ENCODE assay signal across 32 cellular contexts in the genomic region with DNA sequence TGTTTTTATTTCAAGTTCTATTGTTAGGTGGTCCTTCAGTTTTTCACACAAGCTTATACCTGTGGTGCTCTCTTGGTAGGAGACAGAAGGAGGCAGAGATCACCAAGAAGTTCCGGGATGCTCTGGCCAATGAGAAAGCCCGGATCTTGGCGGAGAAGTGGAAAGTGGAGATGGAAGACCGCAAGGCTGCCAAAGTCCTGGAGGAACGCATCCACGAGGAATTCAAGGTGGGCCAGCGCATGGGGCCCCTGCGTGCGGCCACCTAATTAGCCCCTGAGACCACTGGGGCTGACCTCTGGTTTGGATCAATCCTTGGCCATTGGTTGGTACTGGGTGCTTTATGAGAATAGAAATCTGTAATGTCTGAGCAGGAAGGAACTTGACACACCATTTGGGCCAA. TPM values are rescaled to one million over a fixed set of nuclear protein-coding genes. Genes with fewer than 3 reads are reported as not detected.
"Had no signal": no experiment of that assay in that cellular context is flagged by ENCODE, and none has a peak within 500 bp of the region (broad histone marks: within the 10 kb centered on the region; RNA-seq: fewer than 3 reads in every experiment).

No MANE protein-coding gene starts in this region.

- DNase-seq: activated CD4-positive, alpha-beta memory T cell treated with anti-CD3 and anti-CD28 coated beads for 36 hours; activated CD4-positive, alpha-beta T cell treated with anti-CD3 and anti-CD28 coated beads for 36 hours; activated CD4-positive, alpha-beta T cell treated with anti-CD3 and anti-CD28 coated beads, Interleukin-2, amount 10 ng/mL, durations not matched to agents 24 days and 14 days; activated CD4-positive, CD25-positive, alpha-beta regulatory T cell; activated CD4-positive, CD25-positive, alpha-beta regulatory T cell treated with anti-CD3 and anti-CD28 coated beads, Interleukin-2, amount 50 U/mL, for 72 hours; activated CD8-positive, alpha-beta memory T cell treated with anti-CD3 and anti-CD28 coated beads for 24 hours; activated effector memory CD4-positive, alpha-beta T cell treated with Interleukin-2 at 50 U/mL for 16 hours; activated gamma-delta T cell treated with Interleukin-2 at 50 U/mL for 16 hours; activated naive CD4-positive, alpha-beta T cell treated with anti-CD3 and anti-CD28 coated beads, Interleukin-2, amount 50 U/mL, for 16 hours; activated naive CD4-positive, alpha-beta T cell treated with Interleukin-2 at 50 U/mL for 16 hours; activated T-cell treated with anti-CD3 and anti-CD28 coated beads, Interleukin-2, amount 50 U/mL, for 4 hours; amniotic stem cell; anterior cingulate cortex; brain microvascular endothelial cell; cortex of kidney; dermis blood vessel endothelial cell; effector CD4-positive, alpha-beta T cell; effector memory CD8-positive, alpha-beta T cell; erythroblast; esophagus squamous epithelium; foreskin melanocyte; T-helper 1 cell; T-helper 17 cell; T1000 had no signal

- H3K27me3 Mint-ChIP-seq: activated CD4-positive, alpha-beta T cell treated with anti-CD3 and anti-CD28 coated beads for 36 hours had no signal

- H3K4me3 Mint-ChIP-seq: activated CD4-positive, alpha-beta memory T cell treated with anti-CD3 and anti-CD28 coated beads for 36 hours; activated CD4-positive, alpha-beta T cell treated with anti-CD3 and anti-CD28 coated beads for 36 hours; activated CD4-positive, alpha-beta T cell treated with anti-CD3 and anti-CD28 coated beads, Interleukin-2, amount 10 ng/mL, durations not matched to agents 24 days and 14 days; activated naive CD8-positive, alpha-beta T cell; activated T-cell treated with anti-CD3 and anti-CD28 coated beads, Interleukin-2, amount 50 U/mL, for 4 hours; activated T-helper 17 cell treated with anti-CD3 and anti-CD28 coated beads, Interleukin-2, amount 50 U/mL, for 72 hours; central memory CD8-positive, alpha-beta T cell; effector memory CD8-positive, alpha-beta T cell; T-helper 17 cell; T-helper 2 cell treated with Interferon-gamma antibody and Interleukin-4, amounts not matched to agents 5 μg/mL and 100 μg/mL, for 36 hours had no signal

- H3K36me3 Mint-ChIP-seq: activated CD4-positive, alpha-beta memory T cell treated with anti-CD3 and anti-CD28 coated beads for 36 hours; activated naive CD8-positive, alpha-beta T cell had no signal

- H3K9me3 Mint-ChIP-seq: activated CD4-positive, alpha-beta memory T cell treated with anti-CD3 and anti-CD28 coated beads for 36 hours; activated CD4-positive, alpha-beta T cell treated with anti-CD3 and anti-CD28 coated beads, Interleukin-2, amount 10 ng/mL, durations not matched to agents 24 days and 14 days; activated T-cell treated with anti-CD3 and anti-CD28 coated beads, Interleukin-2, amount 50 U/mL, for 4 hours; activated T-helper 17 cell treated with anti-CD3 and anti-CD28 coated beads, Interleukin-2, amount 50 U/mL, for 72 hours; central memory CD8-positive, alpha-beta T cell; effector memory CD8-positive, alpha-beta T cell; T-helper 2 cell treated with Interferon-gamma antibody and Interleukin-4, amounts not matched to agents 5 μg/mL and 100 μg/mL, for 36 hours had no signal

- ATAC-seq: activated CD4-positive, alpha-beta T cell treated with anti-CD3 and anti-CD28 coated beads for 36 hours; activated T-cell treated with anti-CD3 and anti-CD28 coated beads, Interleukin-2, amount 50 U/mL, for 4 hours; activated T-helper 17 cell treated with anti-CD3 and anti-CD28 coated beads, Interleukin-2, amount 50 U/mL, for 72 hours; effector memory CD8-positive, alpha-beta T cell; gastroesophageal sphincter; T-helper 17 cell had no signal

- H3K4me1 Mint-ChIP-seq: activated CD4-positive, alpha-beta T cell treated with anti-CD3 and anti-CD28 coated beads for 36 hours; activated CD4-positive, alpha-beta T cell treated with anti-CD3 and anti-CD28 coated beads, Interleukin-2, amount 10 ng/mL, durations not matched to agents 24 days and 14 days; activated T-helper 17 cell treated with anti-CD3 and anti-CD28 coated beads, Interleukin-2, amount 50 U/mL, for 72 hours; central memory CD8-positive, alpha-beta T cell; T-helper 17 cell had no signal

- H3K27ac Mint-ChIP-seq: activated CD4-positive, alpha-beta memory T cell treated with anti-CD3 and anti-CD28 coated beads for 36 hours; activated CD4-positive, alpha-beta T cell treated with anti-CD3 and anti-CD28 coated beads for 36 hours; activated CD4-positive, alpha-beta T cell treated with anti-CD3 and anti-CD28 coated beads, Interleukin-2, amount 10 ng/mL, durations not matched to agents 24 days and 14 days; activated naive CD8-positive, alpha-beta T cell; activated T-helper 17 cell treated with anti-CD3 and anti-CD28 coated beads, Interleukin-2, amount 50 U/mL, for 72 hours; effector memory CD8-positive, alpha-beta T cell; T-helper 17 cell; T-helper 2 cell treated with Interferon-gamma antibody and Interleukin-4, amounts not matched to agents 5 μg/mL and 100 μg/mL, for 36 hours had no signal

RNA-seq across cellular contexts. Expression of a gene that starts 33.6 kb away (rescaled TPM):
- total RNA-seq: cardiac septum, fibroblast of lung, fibroblast of villous mesenchyme, gastroesophageal sphincter had no signal
